In genomic region chr19:31347356-31347755, GRCh38 we compare ENCODE assay signal across 12 cellular contexts. TPM values are rescaled to one million over a fixed set of nuclear protein-coding genes. Genes with fewer than 3 reads are reported as not detected.
A peak's percentile ranks its signal among the peaks of the same experiment; 100 is the strongest.
DNase-seq lines count a peak whose midpoint lies in the region; ATAC-seq lines count a peak whose summit lies in the region.
"Had no signal": no experiment of that assay in that cellular context is flagged by ENCODE, and none has a peak within 500 bp of the region (broad histone marks: within the 10 kb centered on the region; RNA-seq: fewer than 3 reads in every experiment).

No MANE protein-coding gene starts in this region.

- DNase-seq in activated T-helper 1 cell treated with anti-CD3 and anti-CD28 coated beads, Interleukin-12 subunit alpha, Interleukin-12 subunit beta, Interleukin-2, Interleukin-4 antibody, amounts not matched to agents 30 ng/mL and 10 ng/mL and 1 ng/mL, durations not matched to agents 14 hours and 24 hours and 36 hours (ENCODE audit: low spot score) = no peak
- no peak for DNase-seq in NCI-H1092 (lab: John Stamatoyannopoulos, UW)
- DNase-seq in NCI-H2107 (lab: John Stamatoyannopoulos, UW) = no peak
- DNase-seq: GF-D8; MV-4-11; NK-92 treated with Interleukin-12 subunit alpha and Interleukin-12 subunit beta, amount 100 ng/mL, for 24 hours; pancreas had no signal

- H3K9me3 ChIP-seq in ES-I3 (ENCODE audit: control insufficient read depth, insufficient read depth, low read length) (no peaks in the 10 kb centered on the region), iPS-18a (ENCODE audit: control insufficient read depth, low read depth, low read length) (no peaks in the 10 kb centered on the region), skeletal muscle satellite cell (replicated peaks; ENCODE audit: low read length) (no peaks in the 10 kb centered on the region)
- H3K9me3 ChIP-seq: pancreas had no signal

- H3K36me3 Mint-ChIP-seq in activated T-helper 1 cell treated with anti-CD3 and anti-CD28 coated beads, Interleukin-12 subunit alpha, Interleukin-12 subunit beta, Interleukin-2, Interleukin-4 antibody, amounts not matched to agents 30 ng/mL and 10 ng/mL and 1 ng/mL, durations not matched to agents 14 hours and 24 hours and 36 hours (ENCODE audit: low read depth) = peaks cover 3% of the 10 kb centered on the region

- H3K4me1 ChIP-seq in ES-I3 (ENCODE audit: insufficient read depth, low read length) (peaks cover 4% of the 10 kb centered on the region; the same call in 1 of the 2 replicates), iPS-18a (ENCODE audit: control insufficient read depth, low read depth, low read length) (peaks cover 19% of the 10 kb centered on the region), skeletal muscle satellite cell (ENCODE audit: control insufficient read depth, insufficient read depth, low read length) (peaks cover 39% of the 10 kb centered on the region)
- H3K4me1 ChIP-seq: pancreas had no signal

- H3K9me3 Mint-ChIP-seq in activated T-helper 1 cell treated with anti-CD3 and anti-CD28 coated beads, Interleukin-12 subunit alpha, Interleukin-12 subunit beta, Interleukin-2, Interleukin-4 antibody, amounts not matched to agents 30 ng/mL and 10 ng/mL and 1 ng/mL, durations not matched to agents 14 hours and 24 hours and 36 hours = no peaks in the 10 kb centered on the region
- H3K9me3 Mint-ChIP-seq: dendritic cell treated with granulocyte-macrophage colony-stimulating factor and Interleukin-4, amounts not matched to agents 40 ng/mL and 50 ng/mL, for 4 days had no signal

- H3K36me3 ChIP-seq in ES-I3 (ENCODE audit: insufficient read depth, low read length) (peaks cover 2% of the 10 kb centered on the region; the same call in 1 of the 2 replicates), iPS-18a (ENCODE audit: control insufficient read depth, low read depth, low read length) (no peaks in the 10 kb centered on the region), skeletal muscle satellite cell (ENCODE audit: insufficient read depth, low read length) (peaks cover 5% of the 10 kb centered on the region)
- H3K36me3 ChIP-seq: pancreas had no signal

- H3K4me1 Mint-ChIP-seq in activated T-helper 1 cell treated with anti-CD3 and anti-CD28 coated beads, Interleukin-12 subunit alpha, Interleukin-12 subunit beta, Interleukin-2, Interleukin-4 antibody, amounts not matched to agents 30 ng/mL and 10 ng/mL and 1 ng/mL, durations not matched to agents 14 hours and 24 hours and 36 hours (ENCODE audit: low read depth) = peaks cover 12% of the 10 kb centered on the region

- H3K4me3 Mint-ChIP-seq in activated T-helper 1 cell treated with anti-CD3 and anti-CD28 coated beads, Interleukin-12 subunit alpha, Interleukin-12 subunit beta, Interleukin-2, Interleukin-4 antibody, amounts not matched to agents 30 ng/mL and 10 ng/mL and 1 ng/mL, durations not matched to agents 14 hours and 24 hours and 36 hours = peak overlapping the region; percentile 89

- no peak for ATAC-seq in HG03378 (IDR thresholded peaks at IDR 0.05; ENCODE audit: unreplicated experiment)
- ATAC-seq: pancreas had no signal

- H3K27me3 ChIP-seq in iPS-18a (ENCODE audit: control insufficient read depth, insufficient read depth, low read length) = peaks cover 60% of the 10 kb centered on the region
- H3K27me3 ChIP-seq in skeletal muscle satellite cell (ENCODE audit: control insufficient read depth, insufficient read depth, low read length) = no peaks in the 10 kb centered on the region

- H3K27ac ChIP-seq in iPS-18a (ENCODE audit: low read length) = no peak overlapping the region
- H3K27ac ChIP-seq: pancreas had no signal

- H3K9ac ChIP-seq in ES-I3 (ENCODE audit: low read depth, low read length) (peak overlapping the region; percentile 69; the same call in 1 of the 2 replicates), iPS-18a (ENCODE audit: low read length) (no peak overlapping the region), skeletal muscle satellite cell (ENCODE audit: low read depth, low read length) (peak overlapping the region; percentile 94)

- peaks cover 42% of the 10 kb centered on the region for H3K27me3 Mint-ChIP-seq in activated T-helper 1 cell treated with anti-CD3 and anti-CD28 coated beads, Interleukin-12 subunit alpha, Interleukin-12 subunit beta, Interleukin-2, Interleukin-4 antibody, amounts not matched to agents 30 ng/mL and 10 ng/mL and 1 ng/mL, durations not matched to agents 14 hours and 24 hours and 36 hours (ENCODE audit: insufficient read depth)

- intact Hi-C loops in activated T-helper 1 cell treated with anti-CD3 and anti-CD28 coated beads, Interleukin-12 subunit alpha, Interleukin-12 subunit beta, Interleukin-2, Interleukin-4 antibody, amounts not matched to agents 30 ng/mL and 10 ng/mL and 1 ng/mL, durations not matched to agents 14 hours and 24 hours and 36 hours (cut with micrococcal nuclease) = loop anchor here (10.0 kb wide), 1 partner anchor 1513 kb away; no protein-coding TSS in a partner anchor

- H3K4me2 ChIP-seq in skeletal muscle satellite cell (ENCODE audit: low read length) = peak overlapping the region; percentile 94

- H3K4me3 ChIP-seq in iPS-18a (ENCODE audit: low read length) (peak overlapping the region; percentile 62), skeletal muscle satellite cell (ENCODE audit: low read length) (peak overlapping the region; percentile 90)

- no peak overlapping the region for H3K27ac Mint-ChIP-seq in activated T-helper 1 cell treated with anti-CD3 and anti-CD28 coated beads, Interleukin-12 subunit alpha, Interleukin-12 subunit beta, Interleukin-2, Interleukin-4 antibody, amounts not matched to agents 30 ng/mL and 10 ng/mL and 1 ng/mL, durations not matched to agents 14 hours and 24 hours and 36 hours

RNA-seq across cellular contexts. Expression of gene TSHZ3, which starts 1.9 kb away (rescaled TPM):
- total RNA-seq in activated T-helper 1 cell treated with anti-CD3 and anti-CD28 coated beads, Interleukin-12 subunit alpha, Interleukin-12 subunit beta, Interleukin-2, Interleukin-4 antibody, amounts not matched to agents 30 ng/mL and 10 ng/mL and 1 ng/mL, durations not matched to agents 14 hours and 24 hours and 36 hours = 1.5 and 2.0 TPM in 2 replicates
- 5.8 and 6.1 TPM in 2 replicates for total RNA-seq in skeletal muscle satellite cell (2012; rRNA removed)
